ENCODE assay signal across 8 cellular contexts in the genomic region with DNA sequence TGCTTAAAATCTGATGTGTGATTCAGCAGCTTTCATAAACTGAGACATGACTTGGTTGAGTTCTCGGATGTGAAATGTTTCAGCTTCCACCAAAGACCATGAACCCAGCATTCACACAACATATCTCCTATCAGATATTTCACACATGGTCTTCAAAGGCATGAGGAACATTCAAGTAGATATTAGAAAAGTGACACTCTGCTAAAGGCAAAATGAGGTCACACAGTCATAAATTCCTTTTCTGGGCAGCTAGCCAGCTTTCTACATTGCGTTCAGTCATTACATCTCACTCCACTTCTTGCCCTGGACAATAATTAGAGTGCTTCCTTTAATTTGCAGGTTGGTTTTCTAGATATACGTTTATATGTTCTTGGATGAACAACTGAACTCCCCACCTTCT.
DNase-seq lines count a peak whose midpoint lies in the region.

No MANE protein-coding gene starts in this region.

- intact Hi-C loops in activated T-helper 1 cell treated with anti-CD3 and anti-CD28 coated beads, Interleukin-12 subunit alpha, Interleukin-12 subunit beta, Interleukin-2, Interleukin-4 antibody, amounts not matched to agents 30 ng/mL and 10 ng/mL and 1 ng/mL, durations not matched to agents 14 hours and 24 hours and 36 hours (cut with micrococcal nuclease) = no loop called here

- no peak overlapping the region for H3K4me3 Mint-ChIP-seq in activated T-helper 1 cell treated with anti-CD3 and anti-CD28 coated beads, Interleukin-12 subunit alpha, Interleukin-12 subunit beta, Interleukin-2, Interleukin-4 antibody, amounts not matched to agents 30 ng/mL and 10 ng/mL and 1 ng/mL, durations not matched to agents 14 hours and 24 hours and 36 hours

- H3K4me1 Mint-ChIP-seq in activated T-helper 1 cell treated with anti-CD3 and anti-CD28 coated beads, Interleukin-12 subunit alpha, Interleukin-12 subunit beta, Interleukin-2, Interleukin-4 antibody, amounts not matched to agents 30 ng/mL and 10 ng/mL and 1 ng/mL, durations not matched to agents 14 hours and 24 hours and 36 hours (ENCODE audit: low read depth) = no peaks in the 10 kb centered on the region

- H3K27me3 Mint-ChIP-seq in activated T-helper 1 cell treated with anti-CD3 and anti-CD28 coated beads, Interleukin-12 subunit alpha, Interleukin-12 subunit beta, Interleukin-2, Interleukin-4 antibody, amounts not matched to agents 30 ng/mL and 10 ng/mL and 1 ng/mL, durations not matched to agents 14 hours and 24 hours and 36 hours (ENCODE audit: insufficient read depth) = peaks cover 2% of the 10 kb centered on the region

- no peaks in the 10 kb centered on the region for H3K9me3 Mint-ChIP-seq in activated T-helper 1 cell treated with anti-CD3 and anti-CD28 coated beads, Interleukin-12 subunit alpha, Interleukin-12 subunit beta, Interleukin-2, Interleukin-4 antibody, amounts not matched to agents 30 ng/mL and 10 ng/mL and 1 ng/mL, durations not matched to agents 14 hours and 24 hours and 36 hours

- DNase-seq in HT-29 (ENCODE audit: low spot score) (peak; percentile 94), NCI-H524 (lab: John Stamatoyannopoulos, UW) (peak; percentile 16 to 68), dermis blood vessel endothelial cell (peak; percentile 72), renal cortical epithelial cell (ENCODE audit: low read depth) (peak; percentile 87), T-helper 9 cell (no peak), DMS114 treated with DMSO at 0.1 percent for 48 hours (lab: John Stamatoyannopoulos, UW; ENCODE audit: unreplicated experiment) (no peak), AG08396 (ENCODE audit: low spot score) (no peak)
- no peak for DNase-seq in activated T-helper 1 cell treated with anti-CD3 and anti-CD28 coated beads, Interleukin-12 subunit alpha, Interleukin-12 subunit beta, Interleukin-2, Interleukin-4 antibody, amounts not matched to agents 30 ng/mL and 10 ng/mL and 1 ng/mL, durations not matched to agents 14 hours and 24 hours and 36 hours (ENCODE audit: low spot score)

- H3K27ac Mint-ChIP-seq in activated T-helper 1 cell treated with anti-CD3 and anti-CD28 coated beads, Interleukin-12 subunit alpha, Interleukin-12 subunit beta, Interleukin-2, Interleukin-4 antibody, amounts not matched to agents 30 ng/mL and 10 ng/mL and 1 ng/mL, durations not matched to agents 14 hours and 24 hours and 36 hours = no peak overlapping the region

- no peaks in the 10 kb centered on the region for H3K36me3 Mint-ChIP-seq in activated T-helper 1 cell treated with anti-CD3 and anti-CD28 coated beads, Interleukin-12 subunit alpha, Interleukin-12 subunit beta, Interleukin-2, Interleukin-4 antibody, amounts not matched to agents 30 ng/mL and 10 ng/mL and 1 ng/mL, durations not matched to agents 14 hours and 24 hours and 36 hours (ENCODE audit: low read depth)

Comparison
In these comparisons a context has a peak if more than half of its experiments do, and no peak if none do; other contexts are left out.
1. DNase-seq: peak in HT-29 (single experiment), NCI-H524 (2 of 2), dermis blood vessel endothelial cell (single experiment) and renal cortical epithelial cell (single experiment); none in T-helper 9 cell (single experiment), activated T-helper 1 cell treated with anti-CD3 and anti-CD28 coated beads, Interleukin-12 subunit alpha, Interleukin-12 subunit beta, Interleukin-2, Interleukin-4 antibody, amounts not matched to agents 30 ng/mL and 10 ng/mL and 1 ng/mL, durations not matched to agents 14 hours and 24 hours and 36 hours (single experiment), DMS114 treated with DMSO at 0.1 percent for 48 hours (single experiment) and AG08396 (single experiment).